In genomic region chr13:26228080-26228479, GRCh38 we compare ENCODE assay signal across 21 cellular contexts.
"Had no signal": no experiment of that assay in that cellular context is flagged by ENCODE, and none has a peak within 500 bp of the region (broad histone marks: within the 10 kb centered on the region; RNA-seq: fewer than 3 reads in every experiment).

No MANE protein-coding gene starts in this region.

- H3K27me3 Mint-ChIP-seq: activated CD8-positive, alpha-beta T cell treated with anti-CD3 and anti-CD28 coated beads for 36 hours; activated naive CD8-positive, alpha-beta T cell treated with anti-CD3 and anti-CD28 coated beads, Interleukin-2, amount 10 ng/mL, durations not matched to agents 7 days and 5 days; stimulated activated naive CD8-positive, alpha-beta T cell treated with anti-CD3 and anti-CD28 coated beads, Interleukin-15, amount 100 ng/mL, for 72 hours had no signal

- H3K4me1 ChIP-seq: suprapubic skin had no signal

- H3K9me3 Mint-ChIP-seq: activated CD8-positive, alpha-beta T cell treated with anti-CD3 and anti-CD28 coated beads for 36 hours; activated naive CD8-positive, alpha-beta T cell treated with anti-CD3 and anti-CD28 coated beads, Interleukin-2, amount 10 ng/mL, durations not matched to agents 7 days and 5 days; activated T-helper 17 cell treated with anti-CD3 and anti-CD28 coated beads, Interleukin-2, amount 50 U/mL, for 72 hours; memory B cell; neural crest cell; stimulated activated naive CD8-positive, alpha-beta T cell treated with anti-CD3 and anti-CD28 coated beads, Interleukin-15, amount 100 ng/mL, for 72 hours; type B pancreatic cell had no signal

- DNase-seq: activated CD4-positive, alpha-beta T cell treated with anti-CD3 and anti-CD28 coated beads for 4 hours; activated CD8-positive, alpha-beta T cell treated with anti-CD3 and anti-CD28 coated beads for 36 hours; activated naive CD4-positive, alpha-beta T cell treated with Interleukin-2 at 50 U/mL for 16 hours; activated naive CD8-positive, alpha-beta T cell treated with anti-CD3 and anti-CD28 coated beads, Interleukin-2, amount 10 ng/mL, durations not matched to agents 7 days and 5 days; activated T-cell treated with anti-CD3 and anti-CD28 coated beads, Interleukin-2, amount 50 U/mL, for 1 hour; body of pancreas; central memory CD4-positive, alpha-beta T cell; cortex of kidney; heart right ventricle; kidney glomerular epithelial cell; naive B cell; stimulated activated CD4-positive, alpha-beta T cell treated with anti-CD3 and anti-CD28 coated beads, Interleukin-2, amount 100 ng/mL, for 48 hours; stimulated activated naive CD8-positive, alpha-beta T cell treated with anti-CD3 and anti-CD28 coated beads, Interleukin-15, amount 100 ng/mL, for 72 hours; WERI-Rb-1 had no signal

- H3K27me3 ChIP-seq: body of pancreas, gastroesophageal sphincter, heart right ventricle, suprapubic skin had no signal

- H3K4me3 Mint-ChIP-seq: activated CD8-positive, alpha-beta T cell treated with anti-CD3 and anti-CD28 coated beads for 36 hours; activated naive CD8-positive, alpha-beta T cell treated with anti-CD3 and anti-CD28 coated beads, Interleukin-2, amount 10 ng/mL, durations not matched to agents 7 days and 5 days; activated T-helper 17 cell treated with anti-CD3 and anti-CD28 coated beads, Interleukin-2, amount 50 U/mL, for 72 hours; memory B cell; neural crest cell; stimulated activated naive CD8-positive, alpha-beta T cell treated with anti-CD3 and anti-CD28 coated beads, Interleukin-15, amount 100 ng/mL, for 72 hours; type B pancreatic cell had no signal

- H3K9me3 ChIP-seq: body of pancreas, gastroesophageal sphincter, heart right ventricle, suprapubic skin had no signal

- ATAC-seq: activated CD8-positive, alpha-beta T cell treated with anti-CD3 and anti-CD28 coated beads for 36 hours; activated T-helper 17 cell treated with anti-CD3 and anti-CD28 coated beads, Interleukin-2, amount 50 U/mL, for 72 hours; body of pancreas; gastroesophageal sphincter had no signal

- H3K36me3 ChIP-seq: gastroesophageal sphincter, heart right ventricle, suprapubic skin, WERI-Rb-1 had no signal

- H3K36me3 Mint-ChIP-seq: activated naive CD8-positive, alpha-beta T cell treated with anti-CD3 and anti-CD28 coated beads, Interleukin-2, amount 10 ng/mL, durations not matched to agents 7 days and 5 days; memory B cell; naive B cell; type B pancreatic cell had no signal

- H3K27ac ChIP-seq: body of pancreas, gastroesophageal sphincter, heart right ventricle, suprapubic skin, WERI-Rb-1 had no signal

- H3K27ac Mint-ChIP-seq: activated CD8-positive, alpha-beta T cell treated with anti-CD3 and anti-CD28 coated beads for 36 hours; activated naive CD8-positive, alpha-beta T cell treated with anti-CD3 and anti-CD28 coated beads, Interleukin-2, amount 10 ng/mL, durations not matched to agents 7 days and 5 days; activated T-helper 17 cell treated with anti-CD3 and anti-CD28 coated beads, Interleukin-2, amount 50 U/mL, for 72 hours; memory B cell; naive B cell; progenitor cell of endocrine pancreas; stimulated activated naive CD8-positive, alpha-beta T cell treated with anti-CD3 and anti-CD28 coated beads, Interleukin-15, amount 100 ng/mL, for 72 hours; type B pancreatic cell had no signal

- H3K4me3 ChIP-seq: body of pancreas, gastroesophageal sphincter, heart right ventricle, suprapubic skin had no signal

- H3K4me1 Mint-ChIP-seq: activated naive CD8-positive, alpha-beta T cell treated with anti-CD3 and anti-CD28 coated beads, Interleukin-2, amount 10 ng/mL, durations not matched to agents 7 days and 5 days had no signal
